In the genomic region with DNA sequence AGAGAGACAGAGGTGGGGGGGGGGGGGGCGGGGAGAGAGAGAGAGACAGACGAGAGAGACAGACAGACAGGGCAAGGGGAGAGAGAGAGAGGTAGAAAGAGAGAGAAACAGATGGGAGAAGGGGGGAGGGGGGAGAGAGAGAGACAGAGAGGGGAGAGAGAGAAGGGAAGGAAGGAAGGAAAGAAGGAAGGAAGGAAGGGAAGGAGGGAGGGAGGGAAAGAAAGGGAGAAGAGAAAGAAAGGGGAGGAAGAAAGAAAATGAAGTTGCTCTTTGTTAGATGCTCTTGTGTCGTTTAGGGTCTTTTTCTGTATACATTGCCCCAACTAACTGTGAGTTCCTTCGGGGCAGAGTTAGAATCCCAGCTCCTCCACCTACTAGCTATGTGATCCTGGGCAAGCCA, we compare ENCODE assay signal across 26 cellular contexts. TPM values are rescaled to one million over a fixed set of nuclear protein-coding genes. Genes with fewer than 3 reads are reported as not detected.
"Had no signal": no experiment of that assay in that cellular context is flagged by ENCODE, and none has a peak within 500 bp of the region (broad histone marks: within the 10 kb centered on the region; RNA-seq: fewer than 3 reads in every experiment).

No MANE protein-coding gene starts in this region.

- H3K36me3 ChIP-seq: colonic mucosa, esophagus muscularis mucosa, gastroesophageal sphincter, heart left ventricle, lower lobe of right lung had no signal

- H2AFZ ChIP-seq: hepatocyte had no signal

- H3K9me3 Mint-ChIP-seq: dendritic cell treated with granulocyte-macrophage colony-stimulating factor and Interleukin-4, amounts not matched to agents 40 ng/mL and 50 ng/mL, for 4 days; immature natural killer cell; mesothelial cell of epicardium; naive thymus-derived CD8-positive, alpha-beta T cell had no signal

- H3K27ac Mint-ChIP-seq: dendritic cell treated with granulocyte-macrophage colony-stimulating factor and Interleukin-4, amounts not matched to agents 40 ng/mL and 50 ng/mL, for 4 days; mesothelial cell of epicardium; naive thymus-derived CD8-positive, alpha-beta T cell had no signal

- H3K4me1 ChIP-seq: colonic mucosa, foreskin keratinocyte, lower lobe of right lung had no signal

- H3K27ac ChIP-seq: colonic mucosa, esophagus muscularis mucosa, foreskin keratinocyte, gastroesophageal sphincter, heart left ventricle, hepatocyte, lower lobe of right lung had no signal

- H3K4me3 ChIP-seq: colonic mucosa, esophagus muscularis mucosa, gastroesophageal sphincter, heart left ventricle, hepatocyte, lower lobe of right lung, mucosa of descending colon had no signal

- H3K4me2 ChIP-seq: hepatocyte had no signal

- ATAC-seq: foreskin keratinocyte; gastroesophageal sphincter; heart left ventricle; left colon; left lobe of liver; lower lobe of right lung; mucosa of descending colon; naive thymus-derived CD8-positive, alpha-beta T cell had no signal

- H3K36me3 Mint-ChIP-seq: immature natural killer cell; mesothelial cell of epicardium; naive B cell; naive thymus-derived CD8-positive, alpha-beta T cell had no signal

- H3K9me3 ChIP-seq: colonic mucosa, esophagus muscularis mucosa, gastroesophageal sphincter, heart left ventricle, lower lobe of right lung, mucosa of descending colon had no signal

- H3K4me3 Mint-ChIP-seq: dendritic cell treated with granulocyte-macrophage colony-stimulating factor and Interleukin-4, amounts not matched to agents 40 ng/mL and 50 ng/mL, for 4 days; immature natural killer cell; mesothelial cell of epicardium; naive B cell had no signal

- H3K79me2 ChIP-seq: hepatocyte had no signal

- FAIRE-seq: endothelial cell of umbilical vein, frontal cortex, kidney had no signal

- H3K27me3 ChIP-seq: colonic mucosa had no signal

- DNase-seq: cortex of kidney; effector CD4-positive, alpha-beta T cell; effector memory CD4-positive, alpha-beta T cell; foreskin keratinocyte; hypothalamus; immature natural killer cell; islet precursor cell; kidney; kidney glomerular epithelial cell; left ventricle myocardium superior; lower lobe of right lung; mesenchymal stem cell; mucosa of descending colon; naive B cell; naive thymus-derived CD8-positive, alpha-beta T cell had no signal

RNA-seq across cellular contexts. Expression of a gene that starts 19.0 kb away (rescaled TPM):
- total RNA-seq: endothelial cell of umbilical vein; naive thymus-derived CD8-positive, alpha-beta T cell had no signal
